Comparison of ENCODE assay signal across 9 cellular contexts in genomic region chr11:33701831-33702230, GRCh38. TPM values are rescaled to one million over a fixed set of nuclear protein-coding genes. Genes with fewer than 3 reads are reported as not detected.
DNase-seq lines count a peak whose midpoint lies in the region; ATAC-seq and TF ChIP-seq lines count a peak whose summit lies in the region.
"Had no signal": no experiment of that assay in that cellular context is flagged by ENCODE, and none has a peak within 500 bp of the region (broad histone marks: within the 10 kb centered on the region; RNA-seq: fewer than 3 reads in every experiment).

No MANE protein-coding gene starts in this region.

- POLR2A ChIA-PET in PC-3 (lab: Charles Lee; ENCODE audit: unreplicated experiment): interaction anchor here (0.6 to 3.4 kb wide), 6 partner anchors 8 to 41 kb away, joined by 3 to 45 read pairs (median 10); partner anchors contain the start of gene CD59

- peak; percentile 86 for DNase-seq in PC-3
- peak; percentile 69 for DNase-seq in fibroblast of peridontal ligament (ENCODE audit: extremely low read depth)
- DNase-seq in nucleus accumbens (lab: John Stamatoyannopoulos, UW): peak in 36 of 56 donors; percentile 10 to 71 (median 40)
- DNase-seq in Karpas-422: no peak
- no peak for DNase-seq in HAP-1 (ENCODE audit: low spot score in 2 of 2)
- DNase-seq in NCI-H524 (lab: John Stamatoyannopoulos, UW): no peak
- DNase-seq: activated CD4-positive, alpha-beta T cell treated with anti-CD3 and anti-CD28 coated beads, Interleukin-2, amount 50 U/mL, for 4 hours had no signal

- intact Hi-C loops in PC-3 (cut with micrococcal nuclease): loop anchor here (2.0 kb wide), 1 partner anchor 33 kb away; no protein-coding TSS in a partner anchor

- no peaks in the 10 kb centered on the region for H3K27me3 ChIP-seq in BLaER1
- H3K27me3 ChIP-seq in PC-3 (ENCODE audit: low read length): no peaks in the 10 kb centered on the region
- H3K27me3 ChIP-seq in Karpas-422 (ENCODE audit: low read length): peaks cover 4% of the 10 kb centered on the region; the same call in 1 of the 2 replicates
- no peaks in the 10 kb centered on the region for H3K27me3 ChIP-seq in HAP-1 (ENCODE audit: low read depth)

- TF ChIP-seq CTCF in PC-3 (conservative IDR thresholded peaks at IDR 0.05; ENCODE audit: low read depth, low read length): no peak

- peaks cover 15% of the 10 kb centered on the region for H3F3A ChIP-seq in PC-3 (ENCODE audit: low read length, unreplicated experiment)

- H4K20me1 ChIP-seq in BLaER1: no peaks in the 10 kb centered on the region
- H4K20me1 ChIP-seq in PC-3 (ENCODE audit: low read length): no peaks in the 10 kb centered on the region
- 0 out of 2 replicates have a peak, but pooled peaks cover 5% of the 10 kb centered on the region for H4K20me1 ChIP-seq in Karpas-422 (ENCODE audit: insufficient read depth, low read depth, low read length)

- no peak overlapping the region for H2AFZ ChIP-seq in PC-3 (ENCODE audit: low read length)
- no peak overlapping the region for H2AFZ ChIP-seq in Karpas-422 (ENCODE audit: low read length)

- H3K4me2 ChIP-seq in BLaER1 (peak overlapping the region; percentile 86), PC-3 (ENCODE audit: low read length) (peak overlapping the region; percentile 85), Karpas-422 (ENCODE audit: low read depth, low read length, poor library complexity, severe bottlenecking) (no peak overlapping the region)

- in situ Hi-C loops in HAP-1 (cut with MboI; ENCODE audit: low sequenced_read_pairs): no loop called here

- H3K9ac ChIP-seq in BLaER1 (no peak overlapping the region), PC-3 (ENCODE audit: low read length) (peak overlapping the region; percentile 97), Karpas-422 (ENCODE audit: low read length) (no peak overlapping the region)

- H3K79me2 ChIP-seq in PC-3 (ENCODE audit: low read length) (peaks cover 3% of the 10 kb centered on the region; the same call in 1 of the 2 replicates), Karpas-422 (ENCODE audit: low read length) (no peaks in the 10 kb centered on the region)

- H3K9me3 ChIP-seq in BLaER1 (no peaks in the 10 kb centered on the region), PC-3 (ENCODE audit: low read length) (no peaks in the 10 kb centered on the region), Karpas-422 (ENCODE audit: low read length) (no peaks in the 10 kb centered on the region), HAP-1 (no peaks in the 10 kb centered on the region)

- H3K36me3 ChIP-seq in BLaER1 (peaks cover 23% of the 10 kb centered on the region), PC-3 (ENCODE audit: low read depth, low read length) (peaks cover 19% of the 10 kb centered on the region), Karpas-422 (ENCODE audit: insufficient read depth, low read length) (no peaks in the 10 kb centered on the region), HAP-1 (replicated peaks) (no peaks in the 10 kb centered on the region; the same call in 1 of the 2 replicates)

- BruUV-seq in PC-3 (replicated peaks; lab: Mats Ljungman, UMichigan): no TSS peak

- H3K9me2 ChIP-seq in PC-3 (replicated peaks; ENCODE audit: low read length): no peaks in the 10 kb centered on the region
- H3K9me2 ChIP-seq in Karpas-422 (replicated peaks; ENCODE audit: insufficient read depth, low read length): no peaks in the 10 kb centered on the region

- H3K4me3 ChIP-seq in BLaER1 (no peak overlapping the region), PC-3 (ENCODE audit: low read length) (peak overlapping the region; percentile 61), Karpas-422 (ENCODE audit: low read length) (no peak overlapping the region), HAP-1 (no peak overlapping the region)

- H3K27ac ChIP-seq in BLaER1: peak overlapping the region; percentile 29; the same call in 1 of the 2 replicates
- peak overlapping the region; percentile 99 for H3K27ac ChIP-seq in PC-3 (ENCODE audit: low read length)
- H3K27ac ChIP-seq in Karpas-422 (ENCODE audit: low read length): no peak overlapping the region

- peaks cover 24% of the 10 kb centered on the region for H3K4me1 ChIP-seq in BLaER1
- peaks cover 73% of the 10 kb centered on the region for H3K4me1 ChIP-seq in PC-3 (ENCODE audit: insufficient read depth, low read length)
- peaks cover 6% of the 10 kb centered on the region for H3K4me1 ChIP-seq in Karpas-422 (ENCODE audit: low read length)
- peaks cover 4% of the 10 kb centered on the region for H3K4me1 ChIP-seq in HAP-1

- peak; percentile 27 for ATAC-seq in PC-3
- no peak for ATAC-seq in HG02759 (IDR thresholded peaks at IDR 0.05; ENCODE audit: unreplicated experiment)

- CTCF ChIA-PET in PC-3 (lab: Charles Lee): interaction anchor here (0.9 to 2.6 kb wide), 5 partner anchors 10 to 41 kb away, joined by 3 to 17 read pairs (median 7); partner anchors contain the start of gene CD59

RNA-seq across cellular contexts. Expression of gene C11orf91, which starts 1.2 kb away (rescaled TPM):
- 1.0 TPM in 1 of 2 replicates, not detected in the other for total RNA-seq in PC-3 (2014; rRNA removed)
- total RNA-seq in Karpas-422 (2014; rRNA removed; shearing (Covaris generic); ENCODE audit: low replicate concordance): not detected in 2 replicates

RNA-seq across cellular contexts. Expression of gene CD59, which starts 34.4 kb away (rescaled TPM):
- 134 and 170 TPM in 2 replicates for total RNA-seq in PC-3 (2014; rRNA removed)
- 0.18 and 5.7 TPM in 2 replicates for total RNA-seq in Karpas-422 (2014; rRNA removed; shearing (Covaris generic); ENCODE audit: low replicate concordance)

Comparison
In these comparisons a context has a peak if more than half of its experiments do, and no peak if none do; other contexts are left out.
1. DNase-seq: peak in PC-3 (single experiment), fibroblast of peridontal ligament (single experiment) and nucleus accumbens (36 of 56); none in Karpas-422 (single experiment), HAP-1 (0 of 2) and NCI-H524 (0 of 2).
2. RNA of gene CD59, which starts 34.4 kb away (total RNA-seq): 134 to 170 TPM in PC-3; 0.18 to 5.7 TPM in Karpas-422; every median in the first group is over 10 times any median in the second.